In genomic region chr10:102420810-102421644, GRCh38 we compare ENCODE assay signal across 8 cellular contexts. TPM values are rescaled to one million over a fixed set of nuclear protein-coding genes. Genes with fewer than 3 reads are reported as not detected.
A peak's percentile ranks its signal among the peaks of the same experiment; 100 is the strongest.
DNase-seq lines count a peak whose midpoint lies in the region; ATAC-seq, FAIRE-seq and TF ChIP-seq lines count a peak whose summit lies in the region.

A gene with protein sequence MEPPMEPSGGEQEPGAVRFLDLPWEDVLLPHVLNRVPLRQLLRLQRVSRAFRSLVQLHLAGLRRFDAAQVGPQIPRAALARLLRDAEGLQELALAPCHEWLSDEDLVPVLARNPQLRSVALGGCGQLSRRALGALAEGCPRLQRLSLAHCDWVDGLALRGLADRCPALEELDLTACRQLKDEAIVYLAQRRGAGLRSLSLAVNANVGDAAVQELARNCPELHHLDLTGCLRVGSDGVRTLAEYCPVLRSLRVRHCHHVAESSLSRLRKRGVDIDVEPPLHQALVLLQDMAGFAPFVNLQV (plus strand): TSS chr10:102420836. CDS start chr10:102421130, 294 bp downstream.

- peak within 1 kb of the TSS; percentile 80 to 100 (median 94) for H3K4me3 ChIP-seq in heart right ventricle
- H3K4me3 ChIP-seq in upper lobe of right lung = peak within 1 kb of the TSS; percentile 81

- WGBS in heart right ventricle, 2 donors = 0% methylated on average over 67 of the region's 67 CpGs

- peak; percentile 73 for ATAC-seq in HG02870 (IDR thresholded peaks at IDR 0.05; ENCODE audit: unreplicated experiment)
- ATAC-seq in heart right ventricle = peak; percentile 87 to 96 (median 92)
- peak; percentile 83 for ATAC-seq in upper lobe of right lung

- H3K9me3 ChIP-seq in heart right ventricle = no peaks in the 10 kb centered on the region
- no peaks in the 10 kb centered on the region for H3K9me3 ChIP-seq in upper lobe of right lung

- H3K27me3 ChIP-seq in heart right ventricle = peaks cover 0 to 32% (median 30%) of the 10 kb centered on the region in 7 donors
- peaks cover 23% of the 10 kb centered on the region for H3K27me3 ChIP-seq in upper lobe of right lung

- peak; percentile 99 for FAIRE-seq in GM12892 (lab: Jason Lieb, UNC)

- H3K4me1 ChIP-seq in heart right ventricle (peaks cover 15 to 40% (median 36%) of the 10 kb centered on the region in 9 donors), upper lobe of right lung (peaks cover 32% of the 10 kb centered on the region)

- H3K27ac ChIP-seq in heart right ventricle = peak within 1 kb of the TSS; percentile 70 to 97 (median 91)
- peak within 1 kb of the TSS; percentile 88 for H3K27ac ChIP-seq in upper lobe of right lung

- peaks cover 0 to 24% (median 0%) of the 10 kb centered on the region in 9 donors for H3K36me3 ChIP-seq in heart right ventricle
- H3K36me3 ChIP-seq in upper lobe of right lung = peaks cover 21% of the 10 kb centered on the region

- DNase-seq in GM12892 (ENCODE audit: insufficient read length) (peak; percentile 96), NCI-H146 treated with DMSO at 0.1 percent for 48 hours (lab: John Stamatoyannopoulos, UW; ENCODE audit: unreplicated experiment) (peak; percentile 95), amniotic epithelial cell (ENCODE audit: low read depth) (peak; percentile 93), heart right ventricle (peak; percentile 94 to 97), posterior vena cava (ENCODE audit: low spot score) (peak; percentile 99), upper lobe of right lung (peak; percentile 97)

- intact Hi-C loops in T-helper 1 cell treated with Interleukin-12 subunit alpha and Interleukin-12 subunit beta and Interleukin-4 antibody, amounts not matched to agents 30 ng/mL and 1 ng/mL, for 36 hours (cut with micrococcal nuclease) = loop anchor here (1.0 to 10.0 kb wide), 11 partner anchors 11 to 356 kb away; partner anchors contain the start of genes ACTR1A, CUEDC2, HPS6 and NOLC1
- intact Hi-C loops in heart right ventricle (cut with DNase I) = loop anchor here in 4 of 10 donors (1.0 to 10.0 kb wide), 4 partner anchors 41 to 252 kb away; partner anchors contain the start of genes ACTR1A (in 2 of the 4) and SUFU (in 2 of the 4)
- intact Hi-C loops in posterior vena cava (cut with DNase I) = no loop called here
- intact Hi-C loops in upper lobe of right lung (cut with DNase I) = no loop called here

- TF ChIP-seq POLR2A in GM12892 (IDR thresholded peaks at IDR 0.05; ENCODE audit: low read depth, low read length) = peak; percentile 31; the same call in 1 of the 2 replicates

- TF ChIP-seq CTCF in heart right ventricle (IDR thresholded peaks at IDR 0.05) (peak in 1 of 9 donors; percentile 3), upper lobe of right lung (IDR thresholded peaks at IDR 0.05) (no peak)

RNA-seq across cellular contexts. Expression of the gene that starts here (rescaled TPM):
- 0.66 TPM for polyA plus RNA-seq in GM12892 (2012; ENCODE audit: missing spikeins)
- total RNA-seq in T-helper 1 cell treated with Interleukin-12 subunit alpha and Interleukin-12 subunit beta and Interleukin-4 antibody, amounts not matched to agents 30 ng/mL and 1 ng/mL, for 36 hours = 14.6 and 15.1 TPM in 2 replicates
- total RNA-seq in heart right ventricle (10 to 100 TPM in 5 of 10 donors, 1 to 10 TPM in 5; 6.7 to 10.5 (median 9.9) TPM), posterior vena cava (10 to 100 TPM; 10.8 to 12.4 TPM), upper lobe of right lung (16.0 TPM)
- 10 to 100 TPM; 10.4 to 19.2 TPM for polyA plus RNA-seq in heart right ventricle

Comparison
In these comparisons a context has a peak if more than half of its experiments do, and no peak if none do; other contexts are left out.
1. Peak in every context shown above with its lines: DNase-seq, ATAC-seq, H3K4me3 ChIP-seq and H3K27ac ChIP-seq.